Comparison of ENCODE assay signal across 24 cellular contexts in the genomic region with DNA sequence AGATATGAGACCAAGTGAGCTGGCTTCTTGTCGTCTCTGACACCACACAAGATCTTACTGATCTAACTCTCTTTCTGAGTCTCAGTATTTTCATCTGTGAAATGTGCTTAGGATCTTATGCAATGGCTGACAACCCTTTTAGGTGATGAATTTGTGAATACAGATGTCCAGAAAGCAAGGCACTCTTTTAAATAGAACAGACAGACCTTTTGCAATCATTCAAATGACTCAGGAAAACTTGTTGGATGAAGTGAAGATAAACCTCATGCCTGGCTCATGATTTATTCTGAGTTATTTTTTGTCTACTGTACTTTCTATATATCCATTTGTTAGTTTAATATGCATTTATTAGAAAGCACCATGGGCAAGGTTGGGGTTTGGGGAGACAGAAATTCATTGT.
DNase-seq lines count a peak whose midpoint lies in the region; ATAC-seq, FAIRE-seq and TF ChIP-seq lines count a peak whose summit lies in the region.
"Had no signal": no experiment of that assay in that cellular context is flagged by ENCODE, and none has a peak within 500 bp of the region (broad histone marks: within the 10 kb centered on the region; RNA-seq: fewer than 3 reads in every experiment).

No MANE protein-coding gene starts in this region.

- H3K9me3 ChIP-seq in adipocyte (ENCODE audit: control insufficient read depth, low read length) (no peaks in the 10 kb centered on the region), fibroblast of lung (ENCODE audit: control insufficient read depth, insufficient read depth, low read depth, low read length) (no peaks in the 10 kb centered on the region)
- H3K9me3 ChIP-seq: A549, BLaER1 had no signal

- H3K36me3 ChIP-seq in adipocyte (ENCODE audit: control insufficient read depth, insufficient read depth, low read length, severe bottlenecking): no peaks in the 10 kb centered on the region
- H3K36me3 ChIP-seq in fibroblast of lung (ENCODE audit: control insufficient read depth, insufficient read depth, low read length): no peaks in the 10 kb centered on the region
- H3K36me3 ChIP-seq: BLaER1 had no signal

- peaks cover 13% of the 10 kb centered on the region for H3K4me1 ChIP-seq in adipocyte (ENCODE audit: control insufficient read depth, insufficient read depth, low read length)
- H3K4me1 ChIP-seq in fibroblast of lung (ENCODE audit: control insufficient read depth, extremely low read depth, insufficient read depth, low read length): no peaks in the 10 kb centered on the region
- H3K4me1 ChIP-seq: A549 had no signal

- no peaks in the 10 kb centered on the region for H3K79me2 ChIP-seq in fibroblast of lung (ENCODE audit: control insufficient read depth, insufficient read depth, low read length)

- no peak overlapping the region for H3K9ac ChIP-seq in adipocyte (ENCODE audit: low read length)
- no peak overlapping the region for H3K9ac ChIP-seq in fibroblast of lung (ENCODE audit: insufficient read depth, low read length)
- H3K9ac ChIP-seq: BLaER1 had no signal

- DNase-seq in ELR (ENCODE audit: low read depth) (peak; percentile 41), adipocyte (ENCODE audit: low read depth) (peak; percentile 31), fibroblast of lung (ENCODE audit: low read depth in 2 of 2) (peak; percentile 17 to 40), iris pigment epithelial cell (ENCODE audit: low read depth) (peak; percentile 20), GM19239 (ENCODE audit: insufficient read length, low spot score) (no peak), NOMO-1 treated with dmso at 0.1 percent for 144 hours (lab: John Stamatoyannopoulos, UW; ENCODE audit: unreplicated experiment) (no peak)
- DNase-seq: Calu3, DMS53, EL, H7, HFFc6, NCI-H1105 treated with DMSO at 0.1 percent for 48 hours, NCI-H187, NCI-H226, NCI-H524, NCI-H82 had no signal

- no peak overlapping the region for H2AFZ ChIP-seq in fibroblast of lung (ENCODE audit: low read length)

- FAIRE-seq in GM19239 (lab: Jason Lieb, UNC): no peak
- FAIRE-seq: A549, GM12891 had no signal

- H3K27me3 ChIP-seq in adipocyte (replicated peaks; ENCODE audit: control insufficient read depth, insufficient read depth, low read length) (no peaks in the 10 kb centered on the region), fibroblast of lung (ENCODE audit: control insufficient read depth, insufficient read depth, low read length) (no peaks in the 10 kb centered on the region)
- H3K27me3 ChIP-seq: BLaER1 had no signal

- H3K27ac ChIP-seq in fibroblast of lung (ENCODE audit: insufficient read depth, low read length): no peak overlapping the region
- H3K27ac ChIP-seq: A549, BLaER1, RWPE1 had no signal

- H3K4me3 ChIP-seq in adipocyte (ENCODE audit: low read length) (no peak overlapping the region), fibroblast of lung (replicated peaks in 1 of 4; ENCODE audit: control extremely low read depth in 1 of 4, insufficient read depth in 1 of 4, low read depth in 3 of 4, low read length in 4 of 4) (no peak overlapping the region)
- H3K4me3 ChIP-seq: A549, BLaER1, K562 had no signal

- no peak overlapping the region for H3K4me2 ChIP-seq in fibroblast of lung (ENCODE audit: extremely low read depth, insufficient read depth, low read length)
- H3K4me2 ChIP-seq: A549, BLaER1 had no signal

- ATAC-seq in HG02884 (IDR thresholded peaks at IDR 0.05; ENCODE audit: unreplicated experiment) (no peak), GM18858 (IDR thresholded peaks at IDR 0.05; ENCODE audit: unreplicated experiment) (no peak)
- ATAC-seq: A549; CD8-positive, alpha-beta T cell; K562 had no signal

- TF ChIP-seq CTCF in fibroblast of lung (conservative IDR thresholded peaks at IDR 0.05 in 1 of 2, IDR thresholded peaks at IDR 0.05 in 1 of 2; ENCODE audit: low read depth in 1 of 2, low read length in 2 of 2): no peak

- H4K20me1 ChIP-seq in fibroblast of lung (ENCODE audit: control insufficient read depth, extremely low read depth, insufficient read depth, low read length): no peaks in the 10 kb centered on the region
- H4K20me1 ChIP-seq: BLaER1 had no signal

Comparison
In these comparisons a context has a peak if more than half of its experiments do, and no peak if none do; other contexts are left out.
1. DNase-seq: peak in ELR (single experiment), adipocyte (single experiment), fibroblast of lung (2 of 2) and iris pigment epithelial cell (single experiment); none in GM19239 (single experiment) and NOMO-1 treated with dmso at 0.1 percent for 144 hours (single experiment).